ENCODE assay signal across 33 cellular contexts in the genomic region with DNA sequence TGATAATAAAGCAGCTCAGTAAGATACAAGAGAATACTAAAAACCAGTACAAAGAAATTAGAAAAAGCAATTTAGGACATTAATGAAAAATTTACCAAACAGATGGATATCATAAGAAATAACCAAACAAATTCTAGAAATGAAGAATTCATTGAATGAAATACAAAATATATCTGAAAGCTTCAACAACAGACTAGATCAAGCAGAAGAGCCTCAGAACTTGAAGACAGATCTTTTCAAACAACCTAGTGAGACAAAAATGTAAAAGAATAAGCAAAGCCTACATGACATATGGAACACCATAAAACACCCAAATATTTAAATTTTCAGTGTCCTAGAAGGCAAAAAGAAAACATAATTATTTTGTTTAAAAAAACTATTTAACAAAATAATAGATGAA.
"Had no signal": no experiment of that assay in that cellular context is flagged by ENCODE, and none has a peak within 500 bp of the region (broad histone marks: within the 10 kb centered on the region; RNA-seq: fewer than 3 reads in every experiment).

No MANE protein-coding gene starts in this region.

- H3K27ac ChIP-seq: adrenal gland, body of pancreas, breast epithelium, PC-9, RWPE1 had no signal

- H3K27ac Mint-ChIP-seq: activated CD4-positive, alpha-beta T cell treated with anti-CD3 and anti-CD28 coated beads, Interleukin-2, amount 10 ng/mL, durations not matched to agents 24 days and 14 days; activated CD8-positive, alpha-beta T cell treated with anti-CD3 and anti-CD28 coated beads, Interleukin-2, amount 10 ng/mL, durations not matched to agents 7 days and 5 days; activated naive CD4-positive, alpha-beta T cell treated with anti-CD3 and anti-CD28 coated beads for 36 hours; activated naive CD4-positive, alpha-beta T cell treated with anti-CD3 and anti-CD28 coated beads, Interleukin-2, amount 50 U/mL, for 72 hours; activated T-cell treated with anti-CD3 and anti-CD28 coated beads, Interleukin-2, amount 50 U/mL, for 24 hours; activated T-helper 2 cell treated with anti-CD3 and anti-CD28 coated beads, Interferon-gamma antibody, Interleukin-2, Interleukin-4, amounts not matched to agents 10 μg/mL and 5 μg/mL and 100 μg/mL, durations not matched to agents 14 hours and 24 hours and 36 hours had no signal

- H3K4me3 ChIP-seq: adrenal gland, body of pancreas, breast epithelium, MG63, PC-9 had no signal

- H3K4me2 ChIP-seq: PC-9 had no signal

- H3K27me3 Mint-ChIP-seq: activated CD4-positive, alpha-beta T cell treated with anti-CD3 and anti-CD28 coated beads, Interleukin-2, amount 10 ng/mL, durations not matched to agents 24 days and 14 days; activated T-cell treated with anti-CD3 and anti-CD28 coated beads, Interleukin-2, amount 50 U/mL, for 24 hours had no signal

- H3K9me3 ChIP-seq: body of pancreas had no signal

- H3K4me1 ChIP-seq: adrenal gland, body of pancreas, breast epithelium had no signal

- ATAC-seq: activated CD8-positive, alpha-beta T cell treated with anti-CD3 and anti-CD28 coated beads, Interleukin-2, amount 10 ng/mL, durations not matched to agents 7 days and 5 days; activated naive CD4-positive, alpha-beta T cell treated with anti-CD3 and anti-CD28 coated beads, Interleukin-2, amount 50 U/mL, for 72 hours; body of pancreas; Right ventricle myocardium inferior; SK-N-SH treated with all-trans-retinoic acid at 6 μM for 48 hours had no signal

- H3K4me3 Mint-ChIP-seq: activated CD4-positive, alpha-beta T cell treated with anti-CD3 and anti-CD28 coated beads, Interleukin-2, amount 10 ng/mL, durations not matched to agents 24 days and 14 days; activated CD8-positive, alpha-beta T cell treated with anti-CD3 and anti-CD28 coated beads, Interleukin-2, amount 10 ng/mL, durations not matched to agents 7 days and 5 days; activated naive CD4-positive, alpha-beta T cell treated with anti-CD3 and anti-CD28 coated beads for 36 hours; activated T-cell treated with anti-CD3 and anti-CD28 coated beads, Interleukin-2, amount 50 U/mL, for 24 hours had no signal

- FAIRE-seq: RCC 7860, TTC549 had no signal

- DNase-seq: activated CD4-positive, alpha-beta T cell treated with anti-CD3 and anti-CD28 coated beads, Interleukin-2, amount 10 ng/mL, durations not matched to agents 24 days and 14 days; activated CD4-positive, alpha-beta T cell treated with anti-CD3 and anti-CD28 coated beads, Interleukin-2, amount 50 U/mL, for 4 hours; activated CD8-positive, alpha-beta T cell treated with anti-CD3 and anti-CD28 coated beads, Interleukin-2, amount 10 ng/mL, durations not matched to agents 7 days and 5 days; activated gamma-delta T cell treated with Interleukin-2 at 50 U/mL for 16 hours; activated naive CD4-positive, alpha-beta T cell treated with anti-CD3 and anti-CD28 coated beads for 36 hours; activated T-cell treated with anti-CD3 and anti-CD28 coated beads, Interleukin-2, amount 50 U/mL, for 24 hours; adrenal gland; body of pancreas; Kasumi-1; MG63; NCI-H1048; NCI-H1105 treated with DMSO at 0.1 percent for 48 hours; NCI-H1436; NCI-H1694; NCI-H1930; NCI-H2081 treated with DMSO at 0.1 percent for 48 hours; NCI-H510A; NCI-H526; NCI-H774; PC-9; SIG-M5; SW 1271; T-helper 1 cell; T-helper 2 cell; T-helper 9 cell had no signal

- H3K27me3 ChIP-seq: adrenal gland, body of pancreas, breast epithelium, MG63 had no signal

- H3K4me1 Mint-ChIP-seq: activated CD4-positive, alpha-beta T cell treated with anti-CD3 and anti-CD28 coated beads, Interleukin-2, amount 10 ng/mL, durations not matched to agents 24 days and 14 days had no signal

- H2AFZ ChIP-seq: PC-9 had no signal
